In the genomic region with DNA sequence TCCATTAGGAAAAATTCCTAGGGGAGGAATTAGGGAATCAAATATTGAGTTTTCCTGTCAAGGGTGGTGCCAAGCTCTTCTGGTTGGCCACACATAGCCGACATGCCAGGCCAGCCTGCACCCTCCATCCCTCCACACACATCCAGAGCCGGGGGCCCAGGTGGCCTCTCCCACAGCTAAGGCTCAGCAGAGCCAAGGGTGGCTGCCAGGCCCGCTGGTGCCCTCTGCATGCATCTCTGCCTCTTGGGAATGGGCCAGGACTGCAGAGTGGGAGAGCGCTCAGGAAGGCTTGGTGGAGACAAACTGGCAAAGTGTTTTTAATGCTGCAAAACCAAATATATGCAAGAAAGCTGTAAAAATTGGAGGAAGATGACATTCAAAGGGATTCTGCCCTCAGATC, we compare ENCODE assay signal across 16 cellular contexts. TPM values are rescaled to one million over a fixed set of nuclear protein-coding genes. Genes with fewer than 3 reads are reported as not detected.
DNase-seq lines count a peak whose midpoint lies in the region; ATAC-seq and TF ChIP-seq lines count a peak whose summit lies in the region.
"Had no signal": no experiment of that assay in that cellular context is flagged by ENCODE, and none has a peak within 500 bp of the region (broad histone marks: within the 10 kb centered on the region; RNA-seq: fewer than 3 reads in every experiment).

No MANE protein-coding gene starts in this region.

- CTCF ChIA-PET in AG04450 (lab: Charles Lee) = no interaction called here
- CTCF ChIA-PET in IMR-90 (lab: Yijun Ruan, JAX) = no interaction called here
- CTCF ChIA-PET in activated CD8-positive, alpha-beta memory T cell treated with anti-CD3 and anti-CD28 coated beads, Interleukin-2, amount 10 ng/mL, durations not matched to agents 7 days and 5 days (lab: Charles Lee) = no interaction called here

- H2AK9ac ChIP-seq in IMR-90 (replicated peaks; ENCODE audit: low read depth, low read length, poor library complexity) = peak overlapping the region; percentile 68

- peak overlapping the region; percentile 97 for H2AK5ac ChIP-seq in IMR-90 (ENCODE audit: low read depth, low read length)
- no peak overlapping the region for H2AK5ac ChIP-seq in mesendoderm (ENCODE audit: low read length)

- 93% methylated on average over 2 of the region's 4 CpGs; no CpG with 5 or more reads in 1 of the 2 experiments for WGBS in IMR-90 (ENCODE audit: extremely low coverage in 2 of 2, insufficient read length in 1 of 2), 2 experiments
- WGBS in lower leg skin, 2 donors = 74 to 81% methylated on average over 4 of the region's 4 CpGs
- WGBS in mesendoderm (ENCODE audit: extremely low coverage, insufficient coverage, low lambda C conversion rate) = no CpG with 5 or more reads among the region's 4 CpGs

- peak overlapping the region; percentile 93 for H2BK5ac ChIP-seq in IMR-90 (ENCODE audit: low read depth, low read length, poor library complexity, severe bottlenecking)
- no peak overlapping the region for H2BK5ac ChIP-seq in mesendoderm (ENCODE audit: low read length)

- peak overlapping the region; percentile 98 for H3K4ac ChIP-seq in IMR-90 (ENCODE audit: low read depth, low read length)
- no peak overlapping the region for H3K4ac ChIP-seq in mesendoderm (ENCODE audit: low read depth, low read length)

- no peak overlapping the region for H3K4me2 ChIP-seq in IMR-90 (ENCODE audit: low read depth, low read length)
- H3K4me2 ChIP-seq in mesendoderm (ENCODE audit: low read length) = no peak overlapping the region
- no peak overlapping the region for H3K4me2 ChIP-seq in osteoblast (ENCODE audit: insufficient read depth, low read length)

- no peaks in the 10 kb centered on the region for H3K79me2 ChIP-seq in mesendoderm (ENCODE audit: control insufficient read depth, insufficient read depth, low read length)
- H3K79me2 ChIP-seq in osteoblast (ENCODE audit: insufficient read depth, low read length) = no peaks in the 10 kb centered on the region

- TF ChIP-seq POLR2A in IMR-90 (IDR thresholded peaks at IDR 0.05; ENCODE audit: low read depth, low read length) = no peak
- TF ChIP-seq POLR2A in lower leg skin (IDR thresholded peaks at IDR 0.05) = no peak
- TF ChIP-seq POLR2A in Peyer's patch (IDR thresholded peaks at IDR 0.05) = no peak

- POLR2A ChIA-PET in AG04450 (lab: Yijun Ruan, JAX) = interaction anchor here (0.6 kb wide), 1 partner anchor 12 kb away, joined by 8 read pairs; no protein-coding TSS in a partner anchor
- POLR2A ChIA-PET in IMR-90 (lab: Charles Lee; ENCODE audit: unreplicated experiment) = interaction anchor here (1.0 kb wide), 1 partner anchor 42 kb away, joined by 3 read pairs; no protein-coding TSS in a partner anchor

- intact Hi-C loops in IMR-90 (cut with micrococcal nuclease) = no loop called here
- intact Hi-C loops in lower leg skin (cut with DNase I; ENCODE audit: low total_unique reads) = no loop called here

- H3K4me1 ChIP-seq in IMR-90 (ENCODE audit: control insufficient read depth, insufficient read depth, low read length) (peaks cover 23% of the 10 kb centered on the region), mesendoderm (ENCODE audit: control insufficient read depth, low read depth, low read length) (no peaks in the 10 kb centered on the region), osteoblast (ENCODE audit: insufficient read depth, low read length) (peaks cover 22% of the 10 kb centered on the region), Peyer's patch (peaks cover 0 to 8% (median 0%) of the 10 kb centered on the region in 4 donors)

- H4K8ac ChIP-seq in IMR-90 (ENCODE audit: low read depth in 2 of 2, low read length in 2 of 2) = peak overlapping the region; percentile 95 to 96
- no peak overlapping the region for H4K8ac ChIP-seq in mesendoderm (ENCODE audit: low read depth, low read length)

- peak overlapping the region; percentile 98 for H2BK20ac ChIP-seq in IMR-90 (ENCODE audit: low read depth, low read length)

- DNase-seq in AG04450 (ENCODE audit: low read depth, low spot score) = no peak
- no peak for DNase-seq in IMR-90
- peak; percentile 29 for DNase-seq in activated CD8-positive, alpha-beta memory T cell treated with anti-CD3 and anti-CD28 coated beads, Interleukin-2, amount 10 ng/mL, durations not matched to agents 7 days and 5 days
- DNase-seq in lower leg skin (ENCODE audit: low spot score in 2 of 2) = peak; percentile 3 to 66
- no peak for DNase-seq in mesendoderm
- no peak for DNase-seq in osteoblast (ENCODE audit: insufficient read length, low spot score, missing footprints)
- DNase-seq in NOMO-1 treated with DMSO at 0.1 percent for 48 hours (lab: John Stamatoyannopoulos, UW; ENCODE audit: unreplicated experiment) = no peak
- no peak for DNase-seq in Peyer's patch
- DNase-seq: activated B cell treated with CpG ODN at 0.5 μM for 24 hours; activated T-cell treated with anti-CD3 and anti-CD28 coated beads, Interleukin-2, amount 50 U/mL, for 4 hours; GF-D8; HCEC 1CT; MV-4-11; NCI-H82; stimulated activated CD4-positive, alpha-beta T cell treated with anti-CD3 and anti-CD28 coated beads, Interleukin-1b, Interleukin-23, amount 100 ng/mL, for 48 hours had no signal

- peak overlapping the region; percentile 98 for H2BK120ac ChIP-seq in IMR-90 (ENCODE audit: low read depth, low read length)
- no peak overlapping the region for H2BK120ac ChIP-seq in mesendoderm (ENCODE audit: low read depth, low read length)

- no peak for TF ChIP-seq CTCF in AG04450 (IDR thresholded peaks at IDR 0.05; ENCODE audit: low read depth, low read length)
- no peak for TF ChIP-seq CTCF in IMR-90 (conservative IDR thresholded peaks at IDR 0.05; ENCODE audit: low read depth, low read length)
- no peak for TF ChIP-seq CTCF in lower leg skin (IDR thresholded peaks at IDR 0.05)
- no peak for TF ChIP-seq CTCF in osteoblast (IDR thresholded peaks at IDR 0.05; ENCODE audit: extremely low read depth, low read depth, low read length)
- TF ChIP-seq CTCF in Peyer's patch (IDR thresholded peaks at IDR 0.05) = no peak

- H3K56ac ChIP-seq in IMR-90 (ENCODE audit: extremely low read depth, insufficient read depth, low read length) (peak overlapping the region; percentile 56), mesendoderm (ENCODE audit: low read length) (no peak overlapping the region)

- no peaks in the 10 kb centered on the region for H3K27me3 ChIP-seq in AG04450 (ENCODE audit: control insufficient read depth, insufficient read depth, low read length)
- H3K27me3 ChIP-seq in IMR-90 (ENCODE audit: control insufficient read depth, insufficient read depth, low read length) = no peaks in the 10 kb centered on the region
- no peaks in the 10 kb centered on the region for H3K27me3 ChIP-seq in mesendoderm (ENCODE audit: insufficient read depth, low read length, poor library complexity)
- H3K27me3 ChIP-seq in osteoblast (ENCODE audit: insufficient read depth, low read length) = no peaks in the 10 kb centered on the region
- no peaks in the 10 kb centered on the region for H3K27me3 ChIP-seq in Peyer's patch

- H3K9ac ChIP-seq in IMR-90 (ENCODE audit: low read depth, low read length) (no peak overlapping the region), mesendoderm (ENCODE audit: low read length) (no peak overlapping the region)
- H3K9ac ChIP-seq: BLaER1 treated with 17β-estradiol and CSF1 and Interleukin-3, amounts not matched to agents 10 nM and 100 nM had no signal

- peak overlapping the region; percentile 94 for H3K23ac ChIP-seq in IMR-90 (ENCODE audit: low read depth, low read length)
- H3K23ac ChIP-seq in mesendoderm (ENCODE audit: low read length) = no peak overlapping the region

- in situ Hi-C loops in IMR-90 (cut with MboI; ENCODE audit: low sequenced_read_pairs) = no loop called here

- dilution Hi-C loops in IMR-90 (cut with HindIII; ENCODE audit: low sequenced_read_pairs, unreplicated experiment) = no loop called here

- H4K5ac ChIP-seq in IMR-90 (ENCODE audit: low read depth, low read length) (peak overlapping the region; percentile 58), mesendoderm (ENCODE audit: low read length) (no peak overlapping the region)

- no peaks in the 10 kb centered on the region; the same call in 1 of the 2 replicates for H3K9me3 ChIP-seq in AG04450 (ENCODE audit: control insufficient read depth, insufficient read depth, low read length)
- no peaks in the 10 kb centered on the region for H3K9me3 ChIP-seq in IMR-90 (ENCODE audit: control insufficient read depth, insufficient read depth, low read length)
- no peaks in the 10 kb centered on the region for H3K9me3 ChIP-seq in osteoblast (ENCODE audit: low read depth, low read length)
- no peaks in the 10 kb centered on the region for H3K9me3 ChIP-seq in Peyer's patch

- H2BK15ac ChIP-seq in IMR-90 (ENCODE audit: low read depth, low read length) (peak overlapping the region; percentile 89; the same call in 2 of the 3 replicates), mesendoderm (replicated peaks; ENCODE audit: low read depth) (no peak overlapping the region)

- H3K4me1 Mint-ChIP-seq in activated CD8-positive, alpha-beta memory T cell treated with anti-CD3 and anti-CD28 coated beads, Interleukin-2, amount 10 ng/mL, durations not matched to agents 7 days and 5 days = no peaks in the 10 kb centered on the region

- no TSS peak for BruUV-seq in IMR-90 (replicated peaks; lab: Mats Ljungman, UMichigan)

- H3K36me3 ChIP-seq in IMR-90 (ENCODE audit: control insufficient read depth, insufficient read depth, low read length) (no peaks in the 10 kb centered on the region), mesendoderm (ENCODE audit: control insufficient read depth, insufficient read depth, low read length) (no peaks in the 10 kb centered on the region), osteoblast (ENCODE audit: insufficient read depth, low read length) (no peaks in the 10 kb centered on the region), Peyer's patch (no peaks in the 10 kb centered on the region)
- H3K36me3 ChIP-seq: BLaER1 treated with 17β-estradiol and CSF1 and Interleukin-3, amounts not matched to agents 10 nM and 100 nM had no signal

- no peak for ATAC-seq in IMR-90 (ENCODE audit: low read depth)
- ATAC-seq in activated CD8-positive, alpha-beta memory T cell treated with anti-CD3 and anti-CD28 coated beads, Interleukin-2, amount 10 ng/mL, durations not matched to agents 7 days and 5 days = no peak
- ATAC-seq: activated T-cell treated with anti-CD3 and anti-CD28 coated beads, Interleukin-2, amount 50 U/mL, for 4 hours had no signal

- H3K18ac ChIP-seq in IMR-90 (ENCODE audit: low read depth, low read length) = peak overlapping the region; percentile 75
- no peak overlapping the region for H3K18ac ChIP-seq in mesendoderm (ENCODE audit: low read length)

- peaks cover 3% of the 10 kb centered on the region for H3K9me1 ChIP-seq in IMR-90 (ENCODE audit: insufficient read depth, low read length)

- no peaks in the 10 kb centered on the region for H3K9me3 Mint-ChIP-seq in activated CD8-positive, alpha-beta memory T cell treated with anti-CD3 and anti-CD28 coated beads, Interleukin-2, amount 10 ng/mL, durations not matched to agents 7 days and 5 days (ENCODE audit: low read depth)
- H3K9me3 Mint-ChIP-seq: activated B cell treated with CpG ODN at 0.5 μM for 24 hours; activated T-cell treated with anti-CD3 and anti-CD28 coated beads, Interleukin-2, amount 50 U/mL, for 4 hours had no signal

- H3K27ac Mint-ChIP-seq in activated CD8-positive, alpha-beta memory T cell treated with anti-CD3 and anti-CD28 coated beads, Interleukin-2, amount 10 ng/mL, durations not matched to agents 7 days and 5 days = no peak overlapping the region
- H3K27ac Mint-ChIP-seq: activated B cell treated with CpG ODN at 0.5 μM for 24 hours had no signal

- H3K4me3 ChIP-seq in AG04450 (ENCODE audit: low read depth, low read length) = no peak overlapping the region
- no peak overlapping the region for H3K4me3 ChIP-seq in IMR-90 (ENCODE audit: insufficient read depth, low read depth, low read length)
- H3K4me3 ChIP-seq in lower leg skin (ENCODE audit: low read depth, poor library complexity, severe bottlenecking) = no peak overlapping the region
- no peak overlapping the region for H3K4me3 ChIP-seq in mesendoderm (ENCODE audit: low read length)
- H3K4me3 ChIP-seq in osteoblast (ENCODE audit: insufficient read depth, low read length) = no peak overlapping the region
- H3K4me3 ChIP-seq in Peyer's patch = no peak overlapping the region
- H3K4me3 ChIP-seq: BLaER1 treated with 17β-estradiol and CSF1 and Interleukin-3, amounts not matched to agents 10 nM and 100 nM had no signal

- H2AFZ ChIP-seq in IMR-90 (replicated peaks; ENCODE audit: low read length, poor library complexity) (peak overlapping the region; percentile 61), osteoblast (ENCODE audit: low read length) (no peak overlapping the region)

- H4K20me1 ChIP-seq in IMR-90 (ENCODE audit: insufficient read depth, low read length) = no peaks in the 10 kb centered on the region
- no peaks in the 10 kb centered on the region for H4K20me1 ChIP-seq in osteoblast (ENCODE audit: insufficient read depth, low read length)

- peak overlapping the region; percentile 92 for H3K14ac ChIP-seq in IMR-90 (replicated peaks; ENCODE audit: low read depth, low read length)

- H3K79me1 ChIP-seq in IMR-90 (ENCODE audit: low read depth in 1 of 2, low read length in 2 of 2) (peaks cover 0 to 30% of the 10 kb centered on the region in 2 experiments; a peak in 2 of 4 replicates), mesendoderm (ENCODE audit: low read length) (no peaks in the 10 kb centered on the region)

- peak overlapping the region; percentile 96 for H4K91ac ChIP-seq in IMR-90 (ENCODE audit: insufficient read depth, low read depth, low read length)

- H3K36me3 Mint-ChIP-seq in activated CD8-positive, alpha-beta memory T cell treated with anti-CD3 and anti-CD28 coated beads, Interleukin-2, amount 10 ng/mL, durations not matched to agents 7 days and 5 days = no peaks in the 10 kb centered on the region

- H3K27me3 Mint-ChIP-seq in activated CD8-positive, alpha-beta memory T cell treated with anti-CD3 and anti-CD28 coated beads, Interleukin-2, amount 10 ng/mL, durations not matched to agents 7 days and 5 days = peaks cover 52% of the 10 kb centered on the region

- TF ChIP-seq RAD21 in IMR-90 (IDR thresholded peaks at IDR 0.05; ENCODE audit: low read length) = no peak

- peak overlapping the region; percentile 72 for H3K27ac ChIP-seq in AG04450 (ENCODE audit: low read depth, low read length)
- H3K27ac ChIP-seq in IMR-90 (ENCODE audit: insufficient read depth, low read length) = peak overlapping the region; percentile 88
- no peak overlapping the region for H3K27ac ChIP-seq in mesendoderm (ENCODE audit: low read depth, low read length)
- H3K27ac ChIP-seq in osteoblast (ENCODE audit: low read depth, low read length) = no peak overlapping the region
- no peak overlapping the region for H3K27ac ChIP-seq in Peyer's patch
- H3K27ac ChIP-seq: BLaER1 treated with 17β-estradiol and CSF1 and Interleukin-3, amounts not matched to agents 10 nM and 100 nM had no signal

- no peak overlapping the region for H3K4me3 Mint-ChIP-seq in activated CD8-positive, alpha-beta memory T cell treated with anti-CD3 and anti-CD28 coated beads, Interleukin-2, amount 10 ng/mL, durations not matched to agents 7 days and 5 days
- H3K4me3 Mint-ChIP-seq: activated B cell treated with CpG ODN at 0.5 μM for 24 hours; activated T-cell treated with anti-CD3 and anti-CD28 coated beads, Interleukin-2, amount 50 U/mL, for 4 hours had no signal

RNA-seq across cellular contexts. Expression of a gene that starts 42.7 kb away (rescaled TPM):
- polyA plus RNA-seq in AG04450 (2011; rRNA removed) = 356 and 455 TPM in 2 replicates
- 131 and 182 TPM in 2 replicates for polyA minus RNA-seq in AG04450 (2011; rRNA and poly(A)+ RNA removed)
- total RNA-seq in IMR-90 (2012; rRNA removed) = 212 and 220 TPM in 2 replicates
- polyA plus RNA-seq in IMR-90 (2012; rRNA removed) = 795 and 823 TPM in 2 replicates
- 1,010 and 1,498 TPM in 2 replicates for polyA plus RNA-seq in IMR-90 (2012; cell fraction: cytosol; rRNA removed)
- 1,145 and 2,216 TPM in 2 replicates for polyA plus RNA-seq in IMR-90 (2012; cell fraction: nucleus; rRNA removed; ENCODE audit: low replicate concordance)
- under 1 TPM; 0.15 to 0.23 TPM for total RNA-seq in activated CD8-positive, alpha-beta memory T cell treated with anti-CD3 and anti-CD28 coated beads, Interleukin-2, amount 10 ng/mL, durations not matched to agents 7 days and 5 days
- 100 to 1,000 TPM; 176 to 307 (median 213) TPM for total RNA-seq in lower leg skin
- 3.6 TPM for polyA plus RNA-seq in mesendoderm (2013, experiment 1 of 2)
- polyA plus RNA-seq in mesendoderm (2013, experiment 2 of 2) = 3.8 TPM
- 417 and 480 TPM in 2 replicates for total RNA-seq in osteoblast
- 100 to 1,000 TPM; 132 to 226 (median 154) TPM for total RNA-seq in Peyer's patch

Comparison
In these comparisons a context has a peak if more than half of its experiments do, and no peak if none do; other contexts are left out.
1. DNase-seq: peak in activated CD8-positive, alpha-beta memory T cell treated with anti-CD3 and anti-CD28 coated beads, Interleukin-2, amount 10 ng/mL, durations not matched to agents 7 days and 5 days (single experiment) and lower leg skin (2 of 2); none in AG04450 (single experiment), IMR-90 (single experiment), mesendoderm (single experiment), osteoblast (single experiment), NOMO-1 treated with DMSO at 0.1 percent for 48 hours (single experiment) and Peyer's patch (0 of 3).
2. H3K27ac ChIP-seq: peak in AG04450 (single experiment) and IMR-90 (single experiment); none in mesendoderm (single experiment), osteoblast (single experiment) and Peyer's patch (0 of 4).
3. RNA of a gene that starts 42.7 kb away (total RNA-seq): 417 to 480 TPM in osteoblast, 176 to 307 TPM in lower leg skin, 212 to 220 TPM in IMR-90 and 132 to 226 TPM in Peyer's patch; 0.15 to 0.23 TPM in activated CD8-positive, alpha-beta memory T cell treated with anti-CD3 and anti-CD28 coated beads, Interleukin-2, amount 10 ng/mL, durations not matched to agents 7 days and 5 days; every median in the first group is over 100 times any median in the second.